ENCODE assay signal across 27 cellular contexts in the genomic region with DNA sequence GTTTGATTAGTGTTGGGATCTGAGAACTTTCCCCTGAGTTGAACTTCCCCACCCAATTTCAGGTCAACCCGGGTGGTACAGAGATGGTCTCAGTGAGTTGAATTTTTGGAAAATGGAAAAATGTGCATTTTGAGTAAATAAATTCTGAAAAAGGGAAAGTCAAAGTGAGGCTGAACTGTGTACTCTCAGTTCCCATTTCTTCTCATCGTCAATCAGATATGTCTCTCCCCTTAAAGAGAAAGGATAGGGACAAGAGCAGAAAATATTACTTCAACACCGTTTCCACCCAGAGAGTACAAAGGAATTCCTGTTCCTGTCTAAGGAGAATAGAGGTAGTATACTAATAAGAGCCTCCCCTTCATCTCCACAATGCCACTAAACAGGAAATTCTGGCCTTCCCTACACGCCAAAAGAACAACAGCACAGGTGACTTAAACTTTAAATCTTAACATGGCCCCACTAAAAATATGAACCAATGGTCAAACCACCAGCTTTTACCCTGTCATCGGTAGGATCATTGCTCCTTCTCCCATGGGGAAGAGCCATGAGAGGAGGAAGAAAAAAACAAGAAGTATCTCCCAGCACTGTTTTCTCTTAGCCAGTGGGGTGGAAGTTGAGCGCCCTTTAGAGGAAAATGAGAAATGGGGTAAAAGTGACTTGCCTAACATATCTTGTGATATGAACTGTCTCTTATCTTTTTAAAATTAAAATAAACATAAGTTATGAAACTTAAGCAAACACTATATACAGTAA. TPM values are rescaled to one million over a fixed set of nuclear protein-coding genes. Genes with fewer than 3 reads are reported as not detected.
"Had no signal": no experiment of that assay in that cellular context is flagged by ENCODE, and none has a peak within 500 bp of the region (broad histone marks: within the 10 kb centered on the region; RNA-seq: fewer than 3 reads in every experiment).

No MANE protein-coding gene starts in this region.

- H3K27me3 Mint-ChIP-seq: stimulated activated memory B cell treated with anti-CD40 and anti-IgM and Interleukin-4, amounts not matched to agents 10 μg/mL and 1 μg/mL and 100 μg/mL, for 72 hours had no signal

- H3K27ac ChIP-seq: coronary artery, foreskin keratinocyte, left ventricle myocardium inferior, psoas muscle, right lobe of liver, spleen, tibial artery, upper lobe of left lung had no signal

- H3K9me3 ChIP-seq: left ventricle myocardium inferior, psoas muscle, right lobe of liver, spleen, tibial artery, upper lobe of left lung had no signal

- H3K27me3 ChIP-seq: right lobe of liver, tibial artery, upper lobe of left lung had no signal

- H3K9me3 Mint-ChIP-seq: endodermal cell; naive thymus-derived CD4-positive, alpha-beta T cell; nephron progenitor cell; stimulated activated memory B cell treated with anti-CD40 and anti-IgM and Interleukin-4, amounts not matched to agents 10 μg/mL and 1 μg/mL and 100 μg/mL, for 72 hours; stimulated activated naive CD8-positive, alpha-beta T cell treated with anti-CD3 and anti-CD28 coated beads, Interleukin-15, Interleukin-2, amounts not matched to agents 100 ng/mL and 50 ng/mL, for 24 hours had no signal

- H3K27ac Mint-ChIP-seq: endodermal cell; immature natural killer cell; naive thymus-derived CD4-positive, alpha-beta T cell; nephron progenitor cell; stimulated activated memory B cell treated with anti-CD40 and anti-IgM and Interleukin-4, amounts not matched to agents 10 μg/mL and 1 μg/mL and 100 μg/mL, for 72 hours; stimulated activated naive CD8-positive, alpha-beta T cell treated with anti-CD3 and anti-CD28 coated beads, Interleukin-15, Interleukin-2, amounts not matched to agents 100 ng/mL and 50 ng/mL, for 24 hours had no signal

- H3K4me3 ChIP-seq: coronary artery, left ventricle myocardium inferior, lung, psoas muscle, right lobe of liver, spleen, tibial artery, upper lobe of left lung had no signal

- DNase-seq: effector CD4-positive, alpha-beta T cell; endodermal cell; erythroblast; foreskin keratinocyte; immature natural killer cell; left ventricle myocardium inferior; mesenchymal stem cell; midbrain; naive thymus-derived CD4-positive, alpha-beta T cell; nephron progenitor cell; psoas muscle; retina; right lobe of liver; spleen; stimulated activated CD4-positive, alpha-beta T cell treated with anti-CD3 and anti-CD28 coated beads, Interleukin-15, amount 100 ng/mL, for 24 hours; stimulated activated CD4-positive, alpha-beta T cell treated with anti-CD3 and anti-CD28 coated beads, Interleukin-1b, Interleukin-23, amount 100 ng/mL, for 48 hours; stimulated activated CD4-positive, alpha-beta T cell treated with anti-CD3 and anti-CD28 coated beads, Interleukin-4, amount 100 ng/mL, for 24 hours; tibial artery; upper lobe of left lung had no signal

- H3K4me1 Mint-ChIP-seq: endodermal cell; immature natural killer cell; naive thymus-derived CD4-positive, alpha-beta T cell; nephron progenitor cell had no signal

- H3K36me3 Mint-ChIP-seq: immature natural killer cell; naive thymus-derived CD4-positive, alpha-beta T cell; stimulated activated memory B cell treated with anti-CD40 and anti-IgM and Interleukin-4, amounts not matched to agents 10 μg/mL and 1 μg/mL and 100 μg/mL, for 72 hours had no signal

- H3K36me3 ChIP-seq: left ventricle myocardium inferior, right lobe of liver, spleen, tibial artery, upper lobe of left lung had no signal

- H3K4me1 ChIP-seq: foreskin keratinocyte, left ventricle myocardium inferior, psoas muscle, spleen, tibial artery, upper lobe of left lung had no signal

- H3K4me3 Mint-ChIP-seq: endodermal cell; immature natural killer cell; naive thymus-derived CD4-positive, alpha-beta T cell; nephron progenitor cell; stimulated activated memory B cell treated with anti-CD40 and anti-IgM and Interleukin-4, amounts not matched to agents 10 μg/mL and 1 μg/mL and 100 μg/mL, for 72 hours; stimulated activated naive CD8-positive, alpha-beta T cell treated with anti-CD3 and anti-CD28 coated beads, Interleukin-15, Interleukin-2, amounts not matched to agents 100 ng/mL and 50 ng/mL, for 24 hours had no signal

- ATAC-seq: foreskin keratinocyte; naive thymus-derived CD4-positive, alpha-beta T cell; psoas muscle; stimulated activated memory B cell treated with anti-CD40 and anti-IgM and Interleukin-4, amounts not matched to agents 10 μg/mL and 1 μg/mL and 100 μg/mL, for 72 hours had no signal

RNA-seq across cellular contexts. Expression of a gene that starts 30.3 kb away (rescaled TPM):
- total RNA-seq: dermis microvascular lymphatic vessel endothelial cell; endothelial cell of umbilical vein; foreskin keratinocyte; left ventricle myocardium inferior; naive thymus-derived CD4-positive, alpha-beta T cell; osteoblast; right lobe of liver had no signal
- polyA plus RNA-seq: endothelial cell of umbilical vein; foreskin keratinocyte; keratinocyte; naive thymus-derived CD4-positive, alpha-beta T cell had no signal
